In the genomic region with DNA sequence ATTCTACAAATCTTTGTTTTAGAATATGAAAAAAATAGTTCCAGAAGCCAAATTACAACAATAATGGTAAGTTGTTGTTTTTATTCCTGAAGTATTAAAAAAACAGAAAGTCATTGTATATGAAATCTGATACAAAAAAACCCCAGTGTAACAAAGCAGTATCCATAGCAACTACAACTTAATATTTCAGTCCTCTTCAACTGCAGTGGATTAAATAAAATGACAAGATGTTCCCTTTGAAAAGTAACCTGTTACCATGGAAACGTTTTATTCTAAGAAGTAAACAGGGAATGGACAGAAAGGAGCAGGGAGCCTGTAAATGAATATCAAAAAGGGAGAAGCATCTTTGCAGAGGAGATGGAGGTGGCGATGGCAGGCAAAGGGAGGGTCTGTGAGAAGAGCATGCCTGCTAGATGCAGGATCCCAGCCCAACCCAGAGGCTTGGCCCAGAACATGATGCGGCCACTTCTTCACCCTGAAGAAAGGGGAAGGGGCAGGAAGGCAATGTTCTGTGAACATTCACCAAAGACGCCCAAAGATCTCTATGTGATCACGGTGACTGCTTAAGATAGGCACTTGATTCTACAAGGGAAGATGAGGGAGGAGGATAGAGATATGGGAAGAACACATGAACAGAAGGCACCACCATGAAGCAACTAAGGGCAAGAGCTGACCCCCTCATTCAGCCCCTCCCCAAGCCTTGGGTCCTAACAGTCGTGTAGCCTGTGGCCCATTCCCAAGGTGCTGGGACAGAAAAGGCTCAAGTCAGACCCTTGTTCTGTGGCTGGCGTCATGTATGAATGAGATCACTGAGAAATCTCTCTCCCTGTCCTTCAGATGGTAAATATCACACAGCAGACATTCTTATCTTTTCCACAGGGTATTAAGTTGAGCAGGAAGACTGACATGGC, we compare ENCODE assay signal across 9 cellular contexts.
DNase-seq lines count a peak whose midpoint lies in the region; ATAC-seq and TF ChIP-seq lines count a peak whose summit lies in the region.
"Had no signal": no experiment of that assay in that cellular context is flagged by ENCODE, and none has a peak within 500 bp of the region (broad histone marks: within the 10 kb centered on the region; RNA-seq: fewer than 3 reads in every experiment).

No MANE protein-coding gene starts in this region.

- no peak for DNase-seq in CD8-positive, alpha-beta T cell
- DNase-seq in NCI-H82 treated with DMSO at 0.1 percent for 48 hours (lab: John Stamatoyannopoulos, UW; ENCODE audit: unreplicated experiment): peak; percentile 69
- DNase-seq in stimulated activated naive B cell treated with anti-CD40 and anti-IgM and Interleukin-4, amounts not matched to agents 10 μg/mL and 1 μg/mL and 100 μg/mL, for 72 hours: no peak
- DNase-seq in activated CD4-positive, alpha-beta T cell treated with anti-CD3 and anti-CD28 coated beads for 36 hours: no peak
- no peak for DNase-seq in effector memory CD4-positive, alpha-beta T cell
- DNase-seq: stimulated activated CD4-positive, alpha-beta T cell treated with anti-CD3 and anti-CD28 coated beads, Interleukin-4, amount 100 ng/mL, for 1 hour had no signal

- H3K27me3 ChIP-seq in CD8-positive, alpha-beta T cell (ENCODE audit: insufficient read depth, low read length): no peaks in the 10 kb centered on the region
- no peaks in the 10 kb centered on the region for H3K27me3 ChIP-seq in endocrine pancreas (ENCODE audit: control insufficient read depth, insufficient read depth, low read length)
- no peaks in the 10 kb centered on the region for H3K27me3 ChIP-seq in effector memory CD4-positive, alpha-beta T cell (replicated peaks; ENCODE audit: control insufficient read depth, insufficient read depth, low read length, poor library complexity, severe bottlenecking)

- no peak overlapping the region for H3K4me3 ChIP-seq in CD8-positive, alpha-beta T cell (ENCODE audit: low read depth, low read length)
- H3K4me3 ChIP-seq in endocrine pancreas (ENCODE audit: control insufficient read depth, insufficient read depth, low read length): peak overlapping the region; percentile 6
- H3K4me3 ChIP-seq in effector memory CD4-positive, alpha-beta T cell (ENCODE audit: insufficient read depth, low read depth, low read length, poor library complexity, severe bottlenecking): no peak overlapping the region

- POLR2A ChIA-PET in CD8-positive, alpha-beta T cell (lab: Charles Lee): interaction anchor here (1.5 to 3.4 kb wide), 2 partner anchors 8 to 94 kb away, joined by 3 to 10 read pairs; no protein-coding TSS in a partner anchor
- POLR2A ChIA-PET in activated CD4-positive, alpha-beta T cell treated with anti-CD3 and anti-CD28 coated beads for 36 hours (lab: Charles Lee): no interaction called here

- no peaks in the 10 kb centered on the region for H3K36me3 ChIP-seq in CD8-positive, alpha-beta T cell (ENCODE audit: insufficient read depth, low read length)
- no peaks in the 10 kb centered on the region for H3K36me3 ChIP-seq in endocrine pancreas (ENCODE audit: control insufficient read depth, insufficient read depth, low read length)
- H3K36me3 ChIP-seq in effector memory CD4-positive, alpha-beta T cell (ENCODE audit: control insufficient read depth, insufficient read depth, low read length): no peaks in the 10 kb centered on the region

- no peak overlapping the region for H3K9ac ChIP-seq in endocrine pancreas (ENCODE audit: control insufficient read depth, insufficient read depth, low read length)

- intact Hi-C loops in CD8-positive, alpha-beta T cell (cut with DNase I, micrococcal nuclease): loop anchor here in 1 of 2 experiments (1.0 kb wide), 1 partner anchor 30 kb away; no protein-coding TSS in a partner anchor
- intact Hi-C loops in activated CD4-positive, alpha-beta T cell treated with anti-CD3 and anti-CD28 coated beads for 36 hours (cut with DNase I, micrococcal nuclease): loop anchor here in 1 of 2 experiments (2.0 kb wide), 1 partner anchor 21 kb away; no protein-coding TSS in a partner anchor

- no peaks in the 10 kb centered on the region for H3K9me3 Mint-ChIP-seq in CD8-positive, alpha-beta T cell
- no peaks in the 10 kb centered on the region for H3K9me3 Mint-ChIP-seq in nephron
- peaks cover 0 to 2% of the 10 kb centered on the region in 2 donors for H3K9me3 Mint-ChIP-seq in stimulated activated naive B cell treated with anti-CD40 and anti-IgM and Interleukin-4, amounts not matched to agents 10 μg/mL and 1 μg/mL and 100 μg/mL, for 72 hours
- H3K9me3 Mint-ChIP-seq in activated CD4-positive, alpha-beta T cell treated with anti-CD3 and anti-CD28 coated beads for 36 hours (ENCODE audit: low read depth): no peaks in the 10 kb centered on the region

- ATAC-seq in CD8-positive, alpha-beta T cell: no peak
- no peak for ATAC-seq in stimulated activated naive B cell treated with anti-CD40 and anti-IgM and Interleukin-4, amounts not matched to agents 10 μg/mL and 1 μg/mL and 100 μg/mL, for 72 hours (replicated peaks)
- ATAC-seq in GM19324 (IDR thresholded peaks at IDR 0.05; ENCODE audit: low FRiP score, unreplicated experiment): no peak
- ATAC-seq in activated CD4-positive, alpha-beta T cell treated with anti-CD3 and anti-CD28 coated beads for 36 hours: no peak

- H3K27ac Mint-ChIP-seq in CD8-positive, alpha-beta T cell: peak overlapping the region; percentile 20
- H3K27ac Mint-ChIP-seq in nephron: peak overlapping the region; percentile 32 to 69 (median 64)
- H3K27ac Mint-ChIP-seq in stimulated activated naive B cell treated with anti-CD40 and anti-IgM and Interleukin-4, amounts not matched to agents 10 μg/mL and 1 μg/mL and 100 μg/mL, for 72 hours: no peak overlapping the region
- H3K27ac Mint-ChIP-seq in activated CD4-positive, alpha-beta T cell treated with anti-CD3 and anti-CD28 coated beads for 36 hours: no peak overlapping the region

- H3K4me1 Mint-ChIP-seq in CD8-positive, alpha-beta T cell (ENCODE audit: low read depth): peaks cover 56% of the 10 kb centered on the region
- peaks cover 44% of the 10 kb centered on the region for H3K4me1 Mint-ChIP-seq in nephron
- peaks cover 18 to 47% of the 10 kb centered on the region in 2 donors for H3K4me1 Mint-ChIP-seq in stimulated activated naive B cell treated with anti-CD40 and anti-IgM and Interleukin-4, amounts not matched to agents 10 μg/mL and 1 μg/mL and 100 μg/mL, for 72 hours
- H3K4me1 Mint-ChIP-seq in activated CD4-positive, alpha-beta T cell treated with anti-CD3 and anti-CD28 coated beads for 36 hours: peaks cover 50% of the 10 kb centered on the region

- CTCF ChIA-PET in CD8-positive, alpha-beta T cell (lab: Charles Lee): interaction anchor here (1.5 kb wide), 1 partner anchor 44 kb away, joined by 5 read pairs; no protein-coding TSS in a partner anchor
- CTCF ChIA-PET in activated CD4-positive, alpha-beta T cell treated with anti-CD3 and anti-CD28 coated beads for 36 hours (lab: Charles Lee): interaction anchor here (0.6 kb wide), 1 partner anchor 211 kb away, joined by 4 read pairs; no protein-coding TSS in a partner anchor

- no peak overlapping the region for H3K4me3 Mint-ChIP-seq in CD8-positive, alpha-beta T cell
- H3K4me3 Mint-ChIP-seq in nephron: no peak overlapping the region
- no peak overlapping the region for H3K4me3 Mint-ChIP-seq in stimulated activated naive B cell treated with anti-CD40 and anti-IgM and Interleukin-4, amounts not matched to agents 10 μg/mL and 1 μg/mL and 100 μg/mL, for 72 hours
- H3K4me3 Mint-ChIP-seq in activated CD4-positive, alpha-beta T cell treated with anti-CD3 and anti-CD28 coated beads for 36 hours: no peak overlapping the region

- H3K27me3 Mint-ChIP-seq in CD8-positive, alpha-beta T cell (ENCODE audit: low read depth): no peaks in the 10 kb centered on the region
- H3K27me3 Mint-ChIP-seq in nephron (ENCODE audit: low read depth): no peaks in the 10 kb centered on the region
- no peaks in the 10 kb centered on the region for H3K27me3 Mint-ChIP-seq in stimulated activated naive B cell treated with anti-CD40 and anti-IgM and Interleukin-4, amounts not matched to agents 10 μg/mL and 1 μg/mL and 100 μg/mL, for 72 hours
- no peaks in the 10 kb centered on the region for H3K27me3 Mint-ChIP-seq in activated CD4-positive, alpha-beta T cell treated with anti-CD3 and anti-CD28 coated beads for 36 hours

- H3K27ac ChIP-seq in CD8-positive, alpha-beta T cell (ENCODE audit: low read depth, low read length): no peak overlapping the region
- no peak overlapping the region for H3K27ac ChIP-seq in effector memory CD4-positive, alpha-beta T cell (ENCODE audit: insufficient read depth, low read length, poor library complexity, severe bottlenecking)

- H3K36me3 Mint-ChIP-seq in CD8-positive, alpha-beta T cell: peaks cover 9% of the 10 kb centered on the region
- H3K36me3 Mint-ChIP-seq in nephron (ENCODE audit: low read depth): peaks cover 19% of the 10 kb centered on the region
- peaks cover 12 to 23% of the 10 kb centered on the region in 2 donors for H3K36me3 Mint-ChIP-seq in stimulated activated naive B cell treated with anti-CD40 and anti-IgM and Interleukin-4, amounts not matched to agents 10 μg/mL and 1 μg/mL and 100 μg/mL, for 72 hours
- peaks cover 21% of the 10 kb centered on the region for H3K36me3 Mint-ChIP-seq in activated CD4-positive, alpha-beta T cell treated with anti-CD3 and anti-CD28 coated beads for 36 hours (ENCODE audit: low read depth)

- H3K9me3 ChIP-seq in CD8-positive, alpha-beta T cell (ENCODE audit: low read length): no peaks in the 10 kb centered on the region
- H3K9me3 ChIP-seq in endocrine pancreas (ENCODE audit: control insufficient read depth, low read length): no peaks in the 10 kb centered on the region
- no peaks in the 10 kb centered on the region for H3K9me3 ChIP-seq in effector memory CD4-positive, alpha-beta T cell (ENCODE audit: control insufficient read depth, low read length)

- TF ChIP-seq CTCF in CD8-positive, alpha-beta T cell (IDR thresholded peaks at IDR 0.05): no peak
- TF ChIP-seq CTCF in nephron (IDR thresholded peaks at IDR 0.05; ENCODE audit: unreplicated experiment in 3 of 3): no peak

- peaks cover 37% of the 10 kb centered on the region for H3K4me1 ChIP-seq in CD8-positive, alpha-beta T cell (ENCODE audit: insufficient read depth, low read length)
- peaks cover 12% of the 10 kb centered on the region for H3K4me1 ChIP-seq in endocrine pancreas (ENCODE audit: control insufficient read depth, insufficient read depth, low read length)
- H3K4me1 ChIP-seq in effector memory CD4-positive, alpha-beta T cell (ENCODE audit: control insufficient read depth, insufficient read depth, low read length, poor library complexity, severe bottlenecking): peaks cover under 1% of the 10 kb centered on the region

Comparison
In these comparisons a context has a peak if more than half of its experiments do, and no peak if none do; other contexts are left out.
1. H3K27ac Mint-ChIP-seq: peak in CD8-positive, alpha-beta T cell (single experiment) and nephron (3 of 3); none in stimulated activated naive B cell treated with anti-CD40 and anti-IgM and Interleukin-4, amounts not matched to agents 10 μg/mL and 1 μg/mL and 100 μg/mL, for 72 hours (single experiment) and activated CD4-positive, alpha-beta T cell treated with anti-CD3 and anti-CD28 coated beads for 36 hours (single experiment).